Comparison of ENCODE assay signal across 1 cellular context in genomic region chr3:9204253-9205005, GRCh38.
TF ChIP-seq lines count a peak whose summit lies in the region.

No MANE protein-coding gene starts in this region.

TF ChIP-seq in HepG2, 621 proteins besides CTCF, POLR2A, EP300 and RAD21 (continued from another document and continues in another):
- TF ChIP-seq, protein P1, sequence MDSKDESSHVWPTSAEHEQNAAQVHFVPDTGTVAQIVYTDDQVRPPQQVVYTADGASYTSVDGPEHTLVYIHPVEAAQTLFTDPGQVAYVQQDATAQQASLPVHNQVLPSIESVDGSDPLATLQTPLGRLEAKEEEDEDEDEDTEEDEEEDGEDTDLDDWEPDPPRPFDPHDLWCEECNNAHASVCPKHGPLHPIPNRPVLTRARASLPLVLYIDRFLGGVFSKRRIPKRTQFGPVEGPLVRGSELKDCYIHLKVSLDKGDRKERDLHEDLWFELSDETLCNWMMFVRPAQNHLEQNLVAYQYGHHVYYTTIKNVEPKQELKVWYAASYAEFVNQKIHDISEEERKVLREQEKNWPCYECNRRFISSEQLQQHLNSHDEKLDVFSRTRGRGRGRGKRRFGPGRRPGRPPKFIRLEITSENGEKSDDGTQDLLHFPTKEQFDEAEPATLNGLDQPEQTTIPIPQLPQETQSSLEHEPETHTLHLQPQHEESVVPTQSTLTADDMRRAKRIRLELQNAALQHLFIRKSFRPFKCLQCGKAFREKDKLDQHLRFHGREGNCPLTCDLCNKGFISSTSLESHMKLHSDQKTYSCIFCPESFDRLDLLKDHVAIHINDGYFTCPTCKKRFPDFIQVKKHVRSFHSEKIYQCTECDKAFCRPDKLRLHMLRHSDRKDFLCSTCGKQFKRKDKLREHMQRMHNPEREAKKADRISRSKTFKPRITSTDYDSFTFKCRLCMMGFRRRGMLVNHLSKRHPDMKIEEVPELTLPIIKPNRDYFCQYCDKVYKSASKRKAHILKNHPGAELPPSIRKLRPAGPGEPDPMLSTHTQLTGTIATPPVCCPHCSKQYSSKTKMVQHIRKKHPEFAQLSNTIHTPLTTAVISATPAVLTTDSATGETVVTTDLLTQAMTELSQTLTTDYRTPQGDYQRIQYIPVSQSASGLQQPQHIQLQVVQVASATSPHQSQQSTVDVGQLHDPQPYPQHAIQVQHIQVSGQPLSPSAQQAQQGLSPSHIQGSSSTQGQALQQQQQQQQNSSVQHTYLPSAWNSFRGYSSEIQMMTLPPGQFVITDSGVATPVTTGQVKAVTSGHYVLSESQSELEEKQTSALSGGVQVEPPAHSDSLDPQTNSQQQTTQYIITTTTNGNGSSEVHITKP (CRISPR knock-in tag; IDR thresholded peaks at IDR 0.05; ENCODE audit: low read depth) = no peak
- TF ChIP-seq SMARCE1 (IDR thresholded peaks at IDR 0.05; ENCODE audit: borderline replicate concordance) (no peak), ZNF878 (CRISPR knock-in tag; IDR thresholded peaks at IDR 0.05) (no peak), NFE2L1 (CRISPR knock-in tag; IDR thresholded peaks at IDR 0.05; ENCODE audit: borderline replicate concordance) (no peak), ZNF501 (CRISPR knock-in tag; IDR thresholded peaks at IDR 0.05) (peak; percentile 60; the same call in 1 of the 2 replicates), ZNF747 (CRISPR knock-in tag; IDR thresholded peaks at IDR 0.05; ENCODE audit: borderline replicate concordance) (no peak), SNRNP70 (IDR thresholded peaks at IDR 0.05; ENCODE audit: low read depth, low read length) (no peak), PHF5A (CRISPR knock-in tag; IDR thresholded peaks at IDR 0.05; ENCODE audit: low read depth, unreplicated experiment) (no peak), ZFYVE20 (CRISPR knock-in tag; IDR thresholded peaks at IDR 0.05; ENCODE audit: borderline replicate concordance, low read depth) (no peak), LCORL (IDR thresholded peaks at IDR 0.05) (no peak), LCORL (CRISPR knock-in tag; IDR thresholded peaks at IDR 0.05) (peak; percentile 59; the same call in 1 of the 2 replicates), MTA3 (CRISPR knock-in tag; IDR thresholded peaks at IDR 0.05) (no peak), DBP (CRISPR knock-in tag; IDR thresholded peaks at IDR 0.05; ENCODE audit: not compliant biosample characterization) (no peak), SMAD3 (CRISPR knock-in tag; IDR thresholded peaks at IDR 0.05) (no peak), ZNF619 (CRISPR knock-in tag; IDR thresholded peaks at IDR 0.05) (0 out of 2 replicates have a peak, but pooled peaks have one; percentile 24), CHD2 (IDR thresholded peaks at IDR 0.05; ENCODE audit: low read depth, low read length) (no peak), ZNF430 (CRISPR knock-in tag; IDR thresholded peaks at IDR 0.05) (no peak), GTF3A (CRISPR knock-in tag; conservative IDR thresholded peaks at IDR 0.05) (no peak), ZBTB33 (CRISPR knock-in tag; IDR thresholded peaks at IDR 0.05) (no peak), KIAA2018 (CRISPR knock-in tag; IDR thresholded peaks at IDR 0.05; ENCODE audit: borderline replicate concordance) (no peak), HIC2 (CRISPR knock-in tag; IDR thresholded peaks at IDR 0.05; ENCODE audit: low read depth) (no peak), GATA4 (IDR thresholded peaks at IDR 0.05; ENCODE audit: borderline replicate concordance, low read depth) (no peak), CREBL2 (CRISPR knock-in tag; IDR thresholded peaks at IDR 0.05; ENCODE audit: borderline replicate concordance) (no peak), NR1H2 (CRISPR knock-in tag; IDR thresholded peaks at IDR 0.05; ENCODE audit: borderline replicate concordance, low read depth) (no peak), FLYWCH1 (CRISPR knock-in tag; IDR thresholded peaks at IDR 0.05) (no peak), ZEB1 (IDR thresholded peaks at IDR 0.05; ENCODE audit: insufficient replicate concordance, low read depth) (no peak), THYN1 (CRISPR knock-in tag; IDR thresholded peaks at IDR 0.05; ENCODE audit: borderline replicate concordance, low read depth) (no peak)
- TF ChIP-seq, protein P2, sequence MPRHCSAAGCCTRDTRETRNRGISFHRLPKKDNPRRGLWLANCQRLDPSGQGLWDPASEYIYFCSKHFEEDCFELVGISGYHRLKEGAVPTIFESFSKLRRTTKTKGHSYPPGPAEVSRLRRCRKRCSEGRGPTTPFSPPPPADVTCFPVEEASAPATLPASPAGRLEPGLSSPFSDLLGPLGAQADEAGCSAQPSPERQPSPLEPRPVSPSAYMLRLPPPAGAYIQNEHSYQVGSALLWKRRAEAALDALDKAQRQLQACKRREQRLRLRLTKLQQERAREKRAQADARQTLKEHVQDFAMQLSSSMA (CRISPR knock-in tag; IDR thresholded peaks at IDR 0.05) = no peak
- TF ChIP-seq, protein P3, sequence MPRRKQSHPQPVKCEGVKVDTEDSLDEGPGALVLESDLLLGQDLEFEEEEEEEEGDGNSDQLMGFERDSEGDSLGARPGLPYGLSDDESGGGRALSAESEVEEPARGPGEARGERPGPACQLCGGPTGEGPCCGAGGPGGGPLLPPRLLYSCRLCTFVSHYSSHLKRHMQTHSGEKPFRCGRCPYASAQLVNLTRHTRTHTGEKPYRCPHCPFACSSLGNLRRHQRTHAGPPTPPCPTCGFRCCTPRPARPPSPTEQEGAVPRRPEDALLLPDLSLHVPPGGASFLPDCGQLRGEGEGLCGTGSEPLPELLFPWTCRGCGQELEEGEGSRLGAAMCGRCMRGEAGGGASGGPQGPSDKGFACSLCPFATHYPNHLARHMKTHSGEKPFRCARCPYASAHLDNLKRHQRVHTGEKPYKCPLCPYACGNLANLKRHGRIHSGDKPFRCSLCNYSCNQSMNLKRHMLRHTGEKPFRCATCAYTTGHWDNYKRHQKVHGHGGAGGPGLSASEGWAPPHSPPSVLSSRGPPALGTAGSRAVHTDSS (CRISPR knock-in tag; conservative IDR thresholded peaks at IDR 0.05) = no peak
- TF ChIP-seq, protein P4, sequence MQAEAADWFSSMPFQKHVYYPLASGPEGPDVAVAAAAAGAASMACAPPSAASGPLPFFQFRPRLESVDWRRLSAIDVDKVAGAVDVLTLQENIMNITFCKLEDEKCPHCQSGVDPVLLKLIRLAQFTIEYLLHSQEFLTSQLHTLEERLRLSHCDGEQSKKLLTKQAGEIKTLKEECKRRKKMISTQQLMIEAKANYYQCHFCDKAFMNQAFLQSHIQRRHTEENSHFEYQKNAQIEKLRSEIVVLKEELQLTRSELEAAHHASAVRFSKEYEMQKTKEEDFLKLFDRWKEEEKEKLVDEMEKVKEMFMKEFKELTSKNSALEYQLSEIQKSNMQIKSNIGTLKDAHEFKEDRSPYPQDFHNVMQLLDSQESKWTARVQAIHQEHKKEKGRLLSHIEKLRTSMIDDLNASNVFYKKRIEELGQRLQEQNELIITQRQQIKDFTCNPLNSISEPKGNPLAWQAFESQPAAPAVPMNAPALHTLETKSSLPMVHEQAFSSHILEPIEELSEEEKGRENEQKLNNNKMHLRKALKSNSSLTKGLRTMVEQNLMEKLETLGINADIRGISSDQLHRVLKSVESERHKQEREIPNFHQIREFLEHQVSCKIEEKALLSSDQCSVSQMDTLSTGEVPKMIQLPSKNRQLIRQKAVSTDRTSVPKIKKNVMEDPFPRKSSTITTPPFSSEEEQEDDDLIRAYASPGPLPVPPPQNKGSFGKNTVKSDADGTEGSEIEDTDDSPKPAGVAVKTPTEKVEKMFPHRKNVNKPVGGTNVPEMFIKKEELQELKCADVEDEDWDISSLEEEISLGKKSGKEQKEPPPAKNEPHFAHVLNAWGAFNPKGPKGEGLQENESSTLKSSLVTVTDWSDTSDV (CRISPR knock-in tag; IDR thresholded peaks at IDR 0.05) = 0 out of 2 replicates have a peak, but pooled peaks have one; percentile 35
- TF ChIP-seq, protein P5, sequence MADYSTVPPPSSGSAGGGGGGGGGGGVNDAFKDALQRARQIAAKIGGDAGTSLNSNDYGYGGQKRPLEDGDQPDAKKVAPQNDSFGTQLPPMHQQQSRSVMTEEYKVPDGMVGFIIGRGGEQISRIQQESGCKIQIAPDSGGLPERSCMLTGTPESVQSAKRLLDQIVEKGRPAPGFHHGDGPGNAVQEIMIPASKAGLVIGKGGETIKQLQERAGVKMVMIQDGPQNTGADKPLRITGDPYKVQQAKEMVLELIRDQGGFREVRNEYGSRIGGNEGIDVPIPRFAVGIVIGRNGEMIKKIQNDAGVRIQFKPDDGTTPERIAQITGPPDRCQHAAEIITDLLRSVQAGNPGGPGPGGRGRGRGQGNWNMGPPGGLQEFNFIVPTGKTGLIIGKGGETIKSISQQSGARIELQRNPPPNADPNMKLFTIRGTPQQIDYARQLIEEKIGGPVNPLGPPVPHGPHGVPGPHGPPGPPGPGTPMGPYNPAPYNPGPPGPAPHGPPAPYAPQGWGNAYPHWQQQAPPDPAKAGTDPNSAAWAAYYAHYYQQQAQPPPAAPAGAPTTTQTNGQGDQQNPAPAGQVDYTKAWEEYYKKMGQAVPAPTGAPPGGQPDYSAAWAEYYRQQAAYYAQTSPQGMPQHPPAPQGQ (CRISPR knock-in tag; IDR thresholded peaks at IDR 0.05; ENCODE audit: borderline replicate concordance) = no peak
